In genomic region chr15:35060591-35060990, GRCh38 we compare ENCODE assay signal across 15 cellular contexts. TPM values are rescaled to one million over a fixed set of nuclear protein-coding genes. Genes with fewer than 3 reads are reported as not detected.
"Had no signal": no experiment of that assay in that cellular context is flagged by ENCODE, and none has a peak within 500 bp of the region (broad histone marks: within the 10 kb centered on the region; RNA-seq: fewer than 3 reads in every experiment).

No MANE protein-coding gene starts in this region.

- H3K36me3 ChIP-seq: heart left ventricle, right lobe of liver, spleen, suprapubic skin had no signal

- H3K27me3 ChIP-seq: foreskin keratinocyte, heart left ventricle, right lobe of liver, spleen, suprapubic skin had no signal

- H3K27me3 Mint-ChIP-seq: activated naive CD4-positive, alpha-beta T cell treated with anti-CD3 and anti-CD28 coated beads, Interleukin-2, amount 10 ng/mL, durations not matched to agents 7 days and 5 days; stimulated activated naive CD8-positive, alpha-beta T cell treated with anti-CD3 and anti-CD28 coated beads, Interleukin-15, Interleukin-2, amounts not matched to agents 100 ng/mL and 50 ng/mL, for 24 hours had no signal

- H3K4me1 Mint-ChIP-seq: activated naive CD4-positive, alpha-beta T cell treated with anti-CD3 and anti-CD28 coated beads, Interleukin-2, amount 10 ng/mL, durations not matched to agents 7 days and 5 days; neural crest cell had no signal

- H3K9me3 ChIP-seq: heart left ventricle, psoas muscle, right lobe of liver, spleen, suprapubic skin had no signal

- H3K27ac ChIP-seq: foreskin keratinocyte, heart left ventricle, psoas muscle, right lobe of liver, suprapubic skin had no signal

- H3K4me3 Mint-ChIP-seq: activated naive CD4-positive, alpha-beta T cell treated with anti-CD3 and anti-CD28 coated beads, Interleukin-2, amount 10 ng/mL, durations not matched to agents 7 days and 5 days; neural crest cell; stimulated activated naive CD8-positive, alpha-beta T cell treated with anti-CD3 and anti-CD28 coated beads, Interleukin-15, Interleukin-2, amounts not matched to agents 100 ng/mL and 50 ng/mL, for 24 hours had no signal

- H3K4me1 ChIP-seq: heart left ventricle, psoas muscle, right lobe of liver had no signal

- H3K27ac Mint-ChIP-seq: activated naive CD4-positive, alpha-beta T cell treated with anti-CD3 and anti-CD28 coated beads, Interleukin-2, amount 10 ng/mL, durations not matched to agents 7 days and 5 days; stimulated activated naive CD8-positive, alpha-beta T cell treated with anti-CD3 and anti-CD28 coated beads, Interleukin-15, Interleukin-2, amounts not matched to agents 100 ng/mL and 50 ng/mL, for 24 hours had no signal

- ATAC-seq: heart left ventricle, left colon, psoas muscle had no signal

- H3K36me3 Mint-ChIP-seq: activated naive CD4-positive, alpha-beta T cell treated with anti-CD3 and anti-CD28 coated beads, Interleukin-2, amount 10 ng/mL, durations not matched to agents 7 days and 5 days had no signal

- DNase-seq: activated CD4-positive, alpha-beta T cell treated with anti-CD3 and anti-CD28 coated beads for 1 hour; activated CD4-positive, alpha-beta T cell treated with anti-CD3 and anti-CD28 coated beads, Interleukin-2, amount 50 U/mL, for 48 hours; activated naive CD4-positive, alpha-beta T cell treated with anti-CD3 and anti-CD28 coated beads, Interleukin-2, amount 10 ng/mL, durations not matched to agents 7 days and 5 days; foreskin keratinocyte; heart left ventricle; left colon; psoas muscle; right lobe of liver; spleen had no signal

- H3K9me3 Mint-ChIP-seq: activated naive CD4-positive, alpha-beta T cell treated with anti-CD3 and anti-CD28 coated beads, Interleukin-2, amount 10 ng/mL, durations not matched to agents 7 days and 5 days; neural crest cell; stimulated activated naive CD8-positive, alpha-beta T cell treated with anti-CD3 and anti-CD28 coated beads, Interleukin-15, Interleukin-2, amounts not matched to agents 100 ng/mL and 50 ng/mL, for 24 hours had no signal

- H3K4me3 ChIP-seq: heart left ventricle, lung, psoas muscle, right lobe of liver, spleen, suprapubic skin had no signal

RNA-seq across cellular contexts. Expression of gene NANOGP8, which starts 24.5 kb away (rescaled TPM):
- total RNA-seq: cardiac septum; foreskin keratinocyte; neural crest cell; T-helper 1 cell treated with Interleukin-12 subunit alpha and Interleukin-12 subunit beta and Interleukin-4 antibody, amounts not matched to agents 30 ng/mL and 1 ng/mL, for 36 hours had no signal
